In genomic region chr3:127441764-127442163, GRCh38 we compare ENCODE assay signal across 20 cellular contexts.
"Had no signal": no experiment of that assay in that cellular context is flagged by ENCODE, and none has a peak within 500 bp of the region (broad histone marks: within the 10 kb centered on the region; RNA-seq: fewer than 3 reads in every experiment).

No MANE protein-coding gene starts in this region.

- H3K36me3 ChIP-seq: ascending aorta, lower lobe of right lung, prostate gland, right atrium auricular region had no signal

- H3K4me1 Mint-ChIP-seq: nephron progenitor cell; stimulated activated effector memory CD8-positive, alpha-beta T cell treated with anti-CD3 and anti-CD28 coated beads, Interleukin-12 subunit alpha, Interleukin-12 subunit beta, amount 100 ng/mL, for 72 hours had no signal

- DNase-seq: activated CD4-positive, alpha-beta T cell treated with anti-CD3 and anti-CD28 coated beads for 1 hour; activated CD4-positive, alpha-beta T cell treated with anti-CD3 and anti-CD28 coated beads, Interleukin-2, amount 50 U/mL, for 4 hours; activated naive CD4-positive, alpha-beta T cell treated with Interleukin-2 at 50 U/mL for 16 hours; dermis blood vessel endothelial cell; effector memory CD8-positive, alpha-beta T cell; nephron progenitor cell; occipital lobe; stimulated activated CD4-positive, alpha-beta T cell treated with anti-CD3 and anti-CD28 coated beads, Interleukin-4, amount 100 ng/mL, for 24 hours; T-helper 1 cell; T-helper 9 cell; testis had no signal

- H3K27ac Mint-ChIP-seq: effector memory CD8-positive, alpha-beta T cell; nephron progenitor cell; stimulated activated effector memory CD8-positive, alpha-beta T cell treated with anti-CD3 and anti-CD28 coated beads, Interleukin-12 subunit alpha, Interleukin-12 subunit beta, amount 100 ng/mL, for 72 hours; type B pancreatic cell had no signal

- H3K27ac ChIP-seq: ascending aorta, hepatocyte, lower lobe of right lung, prostate gland, right atrium auricular region, skin epidermis, testis had no signal

- H3K4me3 Mint-ChIP-seq: effector memory CD8-positive, alpha-beta T cell; nephron progenitor cell; stimulated activated effector memory CD8-positive, alpha-beta T cell treated with anti-CD3 and anti-CD28 coated beads, Interleukin-12 subunit alpha, Interleukin-12 subunit beta, amount 100 ng/mL, for 72 hours; type B pancreatic cell had no signal

- H3K4me3 ChIP-seq: ascending aorta, hepatocyte, lower lobe of right lung, prostate gland, right atrium auricular region, skin epidermis, testis had no signal

- H3K9me3 Mint-ChIP-seq: effector memory CD8-positive, alpha-beta T cell; nephron progenitor cell; stimulated activated effector memory CD8-positive, alpha-beta T cell treated with anti-CD3 and anti-CD28 coated beads, Interleukin-12 subunit alpha, Interleukin-12 subunit beta, amount 100 ng/mL, for 72 hours; type B pancreatic cell had no signal

- H3K9me3 ChIP-seq: ascending aorta, lower lobe of right lung, prostate gland, right atrium auricular region, testis had no signal

- H3K4me1 ChIP-seq: ascending aorta, lower lobe of right lung, prostate gland, right atrium auricular region, testis had no signal

- H3K36me3 Mint-ChIP-seq: stimulated activated effector memory CD8-positive, alpha-beta T cell treated with anti-CD3 and anti-CD28 coated beads, Interleukin-12 subunit alpha, Interleukin-12 subunit beta, amount 100 ng/mL, for 72 hours; type B pancreatic cell had no signal

- H3K27me3 ChIP-seq: ascending aorta, right atrium auricular region, testis had no signal

- ATAC-seq: effector memory CD8-positive, alpha-beta T cell; lower lobe of right lung; SK-N-SH treated with all-trans-retinoic acid at 6 μM for 48 hours; stimulated activated effector memory CD8-positive, alpha-beta T cell treated with anti-CD3 and anti-CD28 coated beads, Interleukin-12 subunit alpha, Interleukin-12 subunit beta, amount 100 ng/mL, for 72 hours had no signal
